Comparison of ENCODE assay signal across 9 cellular contexts in genomic region chr12:57151741-57152407, GRCh38. TPM values are rescaled to one million over a fixed set of nuclear protein-coding genes. Genes with fewer than 3 reads are reported as not detected.
DNase-seq lines count a peak whose midpoint lies in the region; ATAC-seq lines count a peak whose summit lies in the region.
"Had no signal": no experiment of that assay in that cellular context is flagged by ENCODE, and none has a peak within 500 bp of the region (broad histone marks: within the 10 kb centered on the region; RNA-seq: fewer than 3 reads in every experiment).

No MANE protein-coding gene starts in this region.

- H3K27ac ChIP-seq in duodenal mucosa (ENCODE audit: low read depth, low read length) = peak overlapping the region; percentile 54
- peak overlapping the region; percentile 88 for H3K27ac ChIP-seq in muscle layer of colon (ENCODE audit: low read depth, low read length)
- H3K27ac ChIP-seq: BLaER1 had no signal

- H3K9me3 ChIP-seq in duodenal mucosa (ENCODE audit: control insufficient read depth in 1 of 2, low read length in 2 of 2) (no peaks in the 10 kb centered on the region), muscle layer of colon (ENCODE audit: low read length) (no peaks in the 10 kb centered on the region)
- H3K9me3 ChIP-seq: BLaER1 had no signal

- H3K27me3 ChIP-seq in duodenal mucosa (ENCODE audit: control insufficient read depth in 1 of 2, insufficient read depth in 2 of 2, low read length in 2 of 2) (no peaks in the 10 kb centered on the region), muscle layer of colon (ENCODE audit: control insufficient read depth in 1 of 2, insufficient read depth in 2 of 2, low read length in 2 of 2) (no peaks in the 10 kb centered on the region)
- H3K27me3 ChIP-seq: BLaER1 had no signal

- peaks cover 53 to 54% of the 10 kb centered on the region in 2 donors for H3K4me1 ChIP-seq in duodenal mucosa (ENCODE audit: control insufficient read depth in 1 of 2, insufficient read depth in 2 of 2, low read length in 2 of 2)
- H3K4me1 ChIP-seq in muscle layer of colon (ENCODE audit: insufficient read depth, low read length) = peaks cover 64% of the 10 kb centered on the region

- DNase-seq in A172 (ENCODE audit: low spot score) (peak; percentile 86), NCI-H446 (lab: John Stamatoyannopoulos, UW) (peak; percentile 37 to 78), D341Med (ENCODE audit: low spot score) (no peak), 8988T (no peak), GDM1 (lab: John Stamatoyannopoulos, UW) (no peak)

- H3K4me3 ChIP-seq in duodenal mucosa (ENCODE audit: low read depth in 1 of 2, low read length in 2 of 2) (no peak overlapping the region), muscle layer of colon (ENCODE audit: low read depth in 1 of 2, low read length in 2 of 2) (peak overlapping the region in 1 of 2 donors; percentile 21)
- H3K4me3 ChIP-seq: BLaER1 had no signal

- no peak for ATAC-seq in GM19397 (IDR thresholded peaks at IDR 0.05; ENCODE audit: unreplicated experiment)

- peaks cover 18 to 44% of the 10 kb centered on the region in 2 donors for H3K36me3 ChIP-seq in duodenal mucosa (ENCODE audit: control insufficient read depth in 1 of 2, insufficient read depth in 2 of 2, low read length in 2 of 2)
- H3K36me3 ChIP-seq in muscle layer of colon (ENCODE audit: insufficient read depth, low read length) = peaks cover 52% of the 10 kb centered on the region

- H3K9ac ChIP-seq in duodenal mucosa (ENCODE audit: low read depth in 1 of 2, low read length in 2 of 2) (no peak overlapping the region), muscle layer of colon (ENCODE audit: low read length) (no peak overlapping the region)
- H3K9ac ChIP-seq: BLaER1 had no signal

RNA-seq across cellular contexts. Expression of gene LRP1-AS, which starts 4.5 kb away (rescaled TPM):
- not detected in 2 replicates for total RNA-seq in A172 (2014; rRNA removed; shearing (Covaris generic))

RNA-seq across cellular contexts. Expression of gene LRP1, which starts 23.6 kb away (rescaled TPM):
- 34.1 and 35.5 TPM in 2 replicates for total RNA-seq in A172 (2014; rRNA removed; shearing (Covaris generic))

RNA-seq across cellular contexts. Expression of gene STAT6, which starts 40.7 kb away (rescaled TPM):
- 15.2 and 18.4 TPM in 2 replicates for total RNA-seq in A172 (2014; rRNA removed; shearing (Covaris generic))

Comparison
In these comparisons a context has a peak if more than half of its experiments do, and no peak if none do; other contexts are left out.
1. DNase-seq: peak in A172 (single experiment) and NCI-H446 (2 of 2); none in D341Med (single experiment), 8988T (single experiment) and GDM1 (single experiment).